13 cellular contexts compared by ENCODE assay signal in the genomic region with DNA sequence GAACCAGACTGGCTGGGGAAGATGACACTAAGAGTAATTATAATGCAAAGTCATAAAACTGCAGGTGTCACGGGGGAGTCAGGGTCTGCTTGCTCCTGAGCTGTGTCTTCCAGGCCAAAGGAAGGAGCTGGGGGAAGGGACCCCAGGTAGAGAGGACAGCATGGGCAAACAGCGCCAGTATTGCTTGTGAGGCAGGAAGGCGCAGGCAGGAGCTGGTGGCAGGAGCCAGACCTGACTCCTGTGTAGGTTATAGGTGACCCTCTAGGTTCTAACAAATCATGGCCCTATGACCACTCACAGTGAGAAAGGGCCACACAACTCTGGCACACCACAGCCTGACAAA. TPM values are rescaled to one million over a fixed set of nuclear protein-coding genes. Genes with fewer than 3 reads are reported as not detected.
A peak's percentile ranks its signal among the peaks of the same experiment; 100 is the strongest.
DNase-seq lines count a peak whose midpoint lies in the region; ATAC-seq, FAIRE-seq and TF ChIP-seq lines count a peak whose summit lies in the region.
"Had no signal": no experiment of that assay in that cellular context is flagged by ENCODE, and none has a peak within 500 bp of the region (broad histone marks: within the 10 kb centered on the region; RNA-seq: fewer than 3 reads in every experiment).

No MANE protein-coding gene starts in this region.

- BruUV-seq in K562 (replicated peaks; lab: Mats Ljungman, UMichigan), result no TSS peak

- TF ChIP-seq EP300 in K562 (IDR thresholded peaks at IDR 0.05; ENCODE audit: low read length), result no peak

- H3K4me3 ChIP-seq in left ventricle myocardium inferior, result peak overlapping the region; percentile 81
- H3K4me3 ChIP-seq in K562, result peak overlapping the region; percentile 87
- H3K4me3 ChIP-seq in adrenal gland, result peak overlapping the region in 1 of 4 donors; percentile 68

- H3K27ac ChIP-seq in left ventricle myocardium inferior (replicated peaks) (peak overlapping the region; percentile 100), K562 (ENCODE audit: extremely low read depth, low read depth, low read length) (peak overlapping the region; percentile 85), adrenal gland (no peak overlapping the region)

- H3K4me1 ChIP-seq in left ventricle myocardium inferior (peaks cover 89% of the 10 kb centered on the region), K562 (replicated peaks in 1 of 2; ENCODE audit: control insufficient read depth in 2 of 2, insufficient read depth in 2 of 2, low read length in 2 of 2) (peaks cover 31 to 46% of the 10 kb centered on the region in 2 experiments), adrenal gland (replicated peaks in 1 of 2) (peaks cover 7 to 29% of the 10 kb centered on the region in 2 donors)

- H3K36me3 ChIP-seq in left ventricle myocardium inferior, result peaks cover 21% of the 10 kb centered on the region
- peaks cover 62% of the 10 kb centered on the region for H3K36me3 ChIP-seq in K562 (ENCODE audit: control insufficient read depth, insufficient read depth, low read length)
- peaks cover 0 to 18% of the 10 kb centered on the region in 2 donors for H3K36me3 ChIP-seq in adrenal gland (replicated peaks in 1 of 2)
- H3K36me3 ChIP-seq: BE2C had no signal

- DNase-seq in left ventricle myocardium inferior, result no peak
- no peak for DNase-seq in cardiac septum (ENCODE audit: low spot score)
- DNase-seq in K562 (ENCODE audit: extremely low read depth in 1 of 4, low spot score in 3 of 4), result peak in 1 of 4 experiments; percentile 47
- no peak for DNase-seq in natural killer cell treated with Interleukin-12 subunit alpha and Interleukin-12 subunit beta and Interleukin-15 and Interleukin-18, amount 100 ng/mL, for 72 hours (ENCODE audit: low spot score)
- no peak for DNase-seq in type B pancreatic cell (ENCODE audit: extremely low spot score, unreplicated experiment)
- DNase-seq in adrenal gland, result no peak
- DNase-seq: activated B cell treated with CpG ODN at 0.5 μM for 24 hours, BE2C, H9, islet precursor cell, RPMI8226 had no signal

- POLR2A ChIA-PET in K562 (lab: Yijun Ruan, JAX), result interaction anchor here (1.0 to 1.6 kb wide), 6 partner anchors 8 to 43 kb away, joined by 3 to 6 read pairs (median 4); no protein-coding TSS in a partner anchor

- H4K20me1 ChIP-seq in K562 (replicated peaks; ENCODE audit: control insufficient read depth, insufficient read depth, low read length), result peaks cover 36% of the 10 kb centered on the region

- no peak for TF ChIP-seq POLR2A in K562 (conservative IDR thresholded peaks at IDR 0.05)
- no peak for TF ChIP-seq POLR2A in adrenal gland (IDR thresholded peaks at IDR 0.05)

- intact Hi-C loops in left ventricle myocardium inferior (cut with micrococcal nuclease), result no loop called here
- intact Hi-C loops in cardiac septum (cut with DNase I), result loop anchor here (5.0 kb wide), 2 partner anchors 92 to 257 kb away; a partner anchor contains a TSS
- intact Hi-C loops in K562 (cut with micrococcal nuclease), result loop anchor here (5.0 to 10.0 kb wide), 2 partner anchors 252 to 775 kb away; a partner anchor contains a TSS
- intact Hi-C loops in adrenal gland (cut with DNase I), result loop anchor here (5.0 to 10.0 kb wide), 2 partner anchors 92 to 765 kb away; no protein-coding TSS in a partner anchor

- no peak for FAIRE-seq in K562 (lab: Jason Lieb, UNC)

- TF ChIP-seq CTCF in left ventricle myocardium inferior (IDR thresholded peaks at IDR 0.05; ENCODE audit: borderline replicate concordance) (no peak), K562 (IDR thresholded peaks at IDR 0.05 in 2 of 3, conservative IDR thresholded peaks at IDR 0.05 in 1 of 3; ENCODE audit: insufficient read depth in 2 of 3, low read depth in 1 of 3, low read length in 3 of 3) (0 out of 6 replicates have a peak, but pooled peaks of 1 of the 3 experiments have one; percentile 11), type B pancreatic cell (conservative IDR thresholded peaks at IDR 0.05) (no peak), adrenal gland (IDR thresholded peaks at IDR 0.05) (no peak)

- peak overlapping the region; percentile 87 to 94 for H3K9ac ChIP-seq in K562 (ENCODE audit: insufficient read depth in 1 of 2, low read depth in 2 of 2, low read length in 2 of 2)

- H3K4me2 ChIP-seq in K562 (ENCODE audit: insufficient read depth, low read length), result peak overlapping the region; percentile 95

- CTCF ChIA-PET in K562 (lab: Yijun Ruan, JAX; ENCODE audit: low intra/inter-chr PET ratio), result interaction anchor here (0.6 kb wide), 1 partner anchor 39 kb away, joined by 3 read pairs; no protein-coding TSS in a partner anchor

- H3K27ac Mint-ChIP-seq in natural killer cell treated with Interleukin-12 subunit alpha and Interleukin-12 subunit beta and Interleukin-15 and Interleukin-18, amount 100 ng/mL, for 72 hours, result peak overlapping the region; percentile 99
- no peak overlapping the region for H3K27ac Mint-ChIP-seq in type B pancreatic cell
- H3K27ac Mint-ChIP-seq: activated B cell treated with CpG ODN at 0.5 μM for 24 hours, H9 had no signal

- peaks cover 34% of the 10 kb centered on the region for H3K36me3 Mint-ChIP-seq in natural killer cell treated with Interleukin-12 subunit alpha and Interleukin-12 subunit beta and Interleukin-15 and Interleukin-18, amount 100 ng/mL, for 72 hours
- peaks cover 3% of the 10 kb centered on the region for H3K36me3 Mint-ChIP-seq in type B pancreatic cell

- H3K4me3 Mint-ChIP-seq in natural killer cell treated with Interleukin-12 subunit alpha and Interleukin-12 subunit beta and Interleukin-15 and Interleukin-18, amount 100 ng/mL, for 72 hours, result peak overlapping the region; percentile 91
- peak overlapping the region; percentile 61 for H3K4me3 Mint-ChIP-seq in type B pancreatic cell

- 3% methylated on average over 3 of the region's 3 CpGs for WGBS in K562 (ENCODE audit: insufficient coverage, low coverage, missing lambda C conversion rate)
- 79 to 90% (median 83%) methylated on average over 3 of the region's 3 CpGs for WGBS in adrenal gland, 4 donors

- H3K27me3 ChIP-seq in left ventricle myocardium inferior (ENCODE audit: low read depth) (no peaks in the 10 kb centered on the region), K562 (ENCODE audit: control insufficient read depth in 2 of 2, insufficient read depth in 2 of 2, low read length in 2 of 2) (no peaks in the 10 kb centered on the region), adrenal gland (no peaks in the 10 kb centered on the region)
- H3K27me3 ChIP-seq: BE2C had no signal

- ATAC-seq in K562 (no peak), HG02678 (IDR thresholded peaks at IDR 0.05; ENCODE audit: unreplicated experiment) (no peak), GM21528 (IDR thresholded peaks at IDR 0.05; ENCODE audit: low FRiP score, unreplicated experiment) (no peak)
- no peak for ATAC-seq in natural killer cell treated with Interleukin-12 subunit alpha and Interleukin-12 subunit beta and Interleukin-15 and Interleukin-18, amount 100 ng/mL, for 72 hours

- H3K9me3 ChIP-seq in left ventricle myocardium inferior (replicated peaks) (no peaks in the 10 kb centered on the region), K562 (replicated peaks; ENCODE audit: control insufficient read depth, insufficient read depth, low read depth, low read length) (no peaks in the 10 kb centered on the region), adrenal gland (replicated peaks in 1 of 3) (no peaks in the 10 kb centered on the region)
- H3K9me3 ChIP-seq: BE2C had no signal

- H3K4me1 Mint-ChIP-seq in natural killer cell treated with Interleukin-12 subunit alpha and Interleukin-12 subunit beta and Interleukin-15 and Interleukin-18, amount 100 ng/mL, for 72 hours (ENCODE audit: low read depth in 2 of 2), result peaks cover 72 to 85% of the 10 kb centered on the region in 2 donors
- H3K4me1 Mint-ChIP-seq in type B pancreatic cell (ENCODE audit: unreplicated experiment), result peaks cover 38% of the 10 kb centered on the region

- in situ Hi-C loops in K562 (cut with MboI), result loop anchor here (5.0 kb wide), 1 partner anchor 32 kb away; no protein-coding TSS in a partner anchor

- no peak overlapping the region for H2AFZ ChIP-seq in K562 (ENCODE audit: low read depth, low read length)

- no peaks in the 10 kb centered on the region for H3K9me3 Mint-ChIP-seq in natural killer cell treated with Interleukin-12 subunit alpha and Interleukin-12 subunit beta and Interleukin-15 and Interleukin-18, amount 100 ng/mL, for 72 hours
- no peaks in the 10 kb centered on the region for H3K9me3 Mint-ChIP-seq in type B pancreatic cell
- H3K9me3 Mint-ChIP-seq: activated B cell treated with CpG ODN at 0.5 μM for 24 hours, H9 had no signal

- no peaks in the 10 kb centered on the region for H3K27me3 Mint-ChIP-seq in natural killer cell treated with Interleukin-12 subunit alpha and Interleukin-12 subunit beta and Interleukin-15 and Interleukin-18, amount 100 ng/mL, for 72 hours
- peaks cover 15% of the 10 kb centered on the region for H3K27me3 Mint-ChIP-seq in type B pancreatic cell
- H3K27me3 Mint-ChIP-seq: activated B cell treated with CpG ODN at 0.5 μM for 24 hours had no signal

- peaks cover 88% of the 10 kb centered on the region for H3K79me2 ChIP-seq in K562 (ENCODE audit: control insufficient read depth, insufficient read depth, low read length)

- H3K9me1 ChIP-seq in K562 (ENCODE audit: control insufficient read depth, insufficient read depth, low read length), result peaks cover 3% of the 10 kb centered on the region

- TF ChIP-seq RAD21 in K562 (CRISPR knock-in tag; conservative IDR thresholded peaks at IDR 0.05 in 1 of 2, IDR thresholded peaks at IDR 0.05 in 1 of 2), result no peak

RNA-seq across cellular contexts. Expression of a gene that starts 1.9 kb away (rescaled TPM):
- total RNA-seq in left ventricle myocardium inferior (16.6 TPM), cardiac septum (21.1 TPM), K562 (2014; rRNA removed) (18.3 and 34.5 TPM in 2 replicates), K562 (2014; rRNA removed; fragmentation: Illumina TruSeq; extraction: Trizol) (5.1 and 6.9 TPM in 2 replicates), K562 (2015; rRNA removed; fragmentation: Illumina TruSeq; extraction: Trizol) (12.8 and 15.2 TPM in 2 replicates), K562 (2021) (47.7 and 48.8 TPM in 2 replicates), type B pancreatic cell (ENCODE audit: low replicate concordance) (4.1 and 7.0 TPM in 2 replicates), adrenal gland (10 to 100 TPM in 2 of 8 donors, 1 to 10 TPM in 6; 5.0 to 12.6 (median 6.5) TPM)
- 49.9 and 136 TPM in 2 replicates for total RNA-seq in K562 (2011; cell fraction: chromatin; rRNA removed; ENCODE audit: low replicate concordance)
- total RNA-seq in K562 (2011; cell fraction: nucleolus; rRNA removed), result 106 and 113 TPM in 2 replicates
- total RNA-seq in K562 (2011; cell fraction: nucleoplasm; rRNA removed), result 71.7 and 77.8 TPM in 2 replicates
- polyA plus RNA-seq in K562 (2011; rRNA removed) (24.8 and 59.4 TPM in 2 replicates), K562 (2014; fragmentation: Illumina TruSeq; extraction: Trizol) (41.9 and 52.8 TPM in 2 replicates), K562 (2014; fragmentation: Nextera tagmentation; extraction: Ambion mirVana) (1 to 10 TPM; 1.7 to 3.5 TPM), K562 (2014; rRNA removed) (29.2 and 38.1 TPM in 2 replicates), adrenal gland (1 to 10 TPM; 1.8 to 9.1 (median 4.7) TPM)
- 64.1 and 81.7 TPM in 2 replicates for polyA plus RNA-seq in K562 (2011; cell fraction: cytosol; rRNA removed)
- 104 and 152 TPM in 2 replicates for polyA plus RNA-seq in K562 (2011; cell fraction: nucleus; rRNA removed)
- polyA plus RNA-seq in K562 (2012), result 53.6 and 84.7 TPM in 2 replicates
- 30.2 and 35.6 TPM in 2 replicates for polyA minus RNA-seq in K562 (2011; rRNA and poly(A)+ RNA removed)
- polyA minus RNA-seq in K562 (2011; cell fraction: cytosol; rRNA and poly(A)+ RNA removed), result 50.6 and 68.9 TPM in 2 replicates
- 72.0 and 98.5 TPM in 2 replicates for polyA minus RNA-seq in K562 (2011; cell fraction: nucleus; rRNA and poly(A)+ RNA removed)
- total RNA-seq in natural killer cell treated with Interleukin-12 subunit alpha and Interleukin-12 subunit beta and Interleukin-15 and Interleukin-18, amount 100 ng/mL, for 72 hours, result 100 to 1,000 TPM; 146 to 151 TPM

RNA-seq across cellular contexts. Expression of a gene that starts 7.2 kb away (rescaled TPM):
- total RNA-seq in left ventricle myocardium inferior (359 TPM), cardiac septum (266 TPM), K562 (2014; rRNA removed) (43.3 and 51.5 TPM in 2 replicates), K562 (2014; rRNA removed; fragmentation: Illumina TruSeq; extraction: Trizol) (29.9 and 33.3 TPM in 2 replicates), K562 (2015; rRNA removed; fragmentation: Illumina TruSeq; extraction: Trizol) (40.0 and 41.2 TPM in 2 replicates), K562 (2021) (49.6 and 55.1 TPM in 2 replicates), type B pancreatic cell (ENCODE audit: low replicate concordance) (40.3 and 47.0 TPM in 2 replicates), adrenal gland (100 to 1,000 TPM in 1 of 8 donors, 10 to 100 TPM in 7; 49.6 to 101 (median 68.2) TPM)
- 27.9 and 57.1 TPM in 2 replicates for total RNA-seq in K562 (2011; cell fraction: chromatin; rRNA removed; ENCODE audit: low replicate concordance)
- 43.4 and 54.2 TPM in 2 replicates for total RNA-seq in K562 (2011; cell fraction: nucleolus; rRNA removed)
- 39.5 and 46.4 TPM in 2 replicates for total RNA-seq in K562 (2011; cell fraction: nucleoplasm; rRNA removed)
- polyA plus RNA-seq in K562 (2011; rRNA removed) (56.4 and 60.2 TPM in 2 replicates), K562 (2014; fragmentation: Illumina TruSeq; extraction: Trizol) (54.0 and 55.2 TPM in 2 replicates), K562 (2014; fragmentation: Nextera tagmentation; extraction: Ambion mirVana) (10 to 100 TPM in 1 of 2 experiments, 1 to 10 TPM in 1; 8.0 to 12.2 TPM), K562 (2014; rRNA removed) (34.5 and 47.2 TPM in 2 replicates), adrenal gland (10 to 100 TPM; 40.6 to 55.0 (median 50.9) TPM)
- polyA plus RNA-seq in K562 (2011; cell fraction: cytosol; rRNA removed), result 66.5 and 92.3 TPM in 2 replicates
- polyA plus RNA-seq in K562 (2011; cell fraction: nucleus; rRNA removed), result 53.3 and 62.7 TPM in 2 replicates
- polyA plus RNA-seq in K562 (2012), result 47.4 and 54.4 TPM in 2 replicates
- polyA minus RNA-seq in K562 (2011; rRNA and poly(A)+ RNA removed), result 42.4 and 60.6 TPM in 2 replicates
- polyA minus RNA-seq in K562 (2011; cell fraction: cytosol; rRNA and poly(A)+ RNA removed), result 22.8 and 28.5 TPM in 2 replicates
- polyA minus RNA-seq in K562 (2011; cell fraction: nucleus; rRNA and poly(A)+ RNA removed), result 17.6 and 22.2 TPM in 2 replicates
- total RNA-seq in natural killer cell treated with Interleukin-12 subunit alpha and Interleukin-12 subunit beta and Interleukin-15 and Interleukin-18, amount 100 ng/mL, for 72 hours, result 100 to 1,000 TPM in 1 of 2 donors, 10 to 100 TPM in 1; 84.8 to 106 TPM

RNA-seq across cellular contexts. Expression of a gene that starts 40.4 kb away (rescaled TPM):
- 16.1 TPM for total RNA-seq in left ventricle myocardium inferior
- 14.4 TPM for total RNA-seq in cardiac septum
- 44.0 and 89.1 TPM in 2 replicates for total RNA-seq in K562 (2011; cell fraction: chromatin; rRNA removed; ENCODE audit: low replicate concordance)
- total RNA-seq in K562 (2011; cell fraction: nucleolus; rRNA removed), result 41.2 and 43.2 TPM in 2 replicates
- 47.0 and 67.9 TPM in 2 replicates for total RNA-seq in K562 (2011; cell fraction: nucleoplasm; rRNA removed)
- total RNA-seq in K562 (2014; rRNA removed), result 8.0 and 13.7 TPM in 2 replicates
- total RNA-seq in K562 (2014; rRNA removed; fragmentation: Illumina TruSeq; extraction: Trizol), result 8.0 and 10.9 TPM in 2 replicates
- total RNA-seq in K562 (2015; rRNA removed; fragmentation: Illumina TruSeq; extraction: Trizol), result 9.7 and 11.4 TPM in 2 replicates
- 15.9 and 16.8 TPM in 2 replicates for total RNA-seq in K562 (2021)
- 12.1 and 13.5 TPM in 2 replicates for polyA plus RNA-seq in K562 (2011; rRNA removed)
- 12.1 and 20.2 TPM in 2 replicates for polyA plus RNA-seq in K562 (2011; cell fraction: cytosol; rRNA removed)
- 58.3 and 71.6 TPM in 2 replicates for polyA plus RNA-seq in K562 (2011; cell fraction: nucleus; rRNA removed)
- polyA plus RNA-seq in K562 (2012), result 11.0 and 19.9 TPM in 2 replicates
- 12.3 and 13.2 TPM in 2 replicates for polyA plus RNA-seq in K562 (2014; fragmentation: Illumina TruSeq; extraction: Trizol)
- 1 to 10 TPM; 2.0 to 5.2 TPM for polyA plus RNA-seq in K562 (2014; fragmentation: Nextera tagmentation; extraction: Ambion mirVana)
- polyA plus RNA-seq in K562 (2014; rRNA removed), result 13.9 and 17.8 TPM in 2 replicates
- 8.5 and 8.9 TPM in 2 replicates for polyA minus RNA-seq in K562 (2011; rRNA and poly(A)+ RNA removed)
- polyA minus RNA-seq in K562 (2011; cell fraction: cytosol; rRNA and poly(A)+ RNA removed), result 4.0 and 4.7 TPM in 2 replicates
- 19.1 and 28.0 TPM in 2 replicates for polyA minus RNA-seq in K562 (2011; cell fraction: nucleus; rRNA and poly(A)+ RNA removed)
- 10 to 100 TPM; 31.5 to 48.4 TPM for total RNA-seq in natural killer cell treated with Interleukin-12 subunit alpha and Interleukin-12 subunit beta and Interleukin-15 and Interleukin-18, amount 100 ng/mL, for 72 hours
- 20.2 and 29.9 TPM in 2 replicates for total RNA-seq in type B pancreatic cell (ENCODE audit: low replicate concordance)
- total RNA-seq in adrenal gland, result 10 to 100 TPM in 7 of 8 donors, 1 to 10 TPM in 1; 9.1 to 38.2 (median 18.6) TPM
- 10 to 100 TPM in 2 of 3 donors, 1 to 10 TPM in 1; 9.3 to 46.4 (median 25.3) TPM for polyA plus RNA-seq in adrenal gland

RNA-seq across cellular contexts. Expression of a gene that starts 42.2 kb away (rescaled TPM):
- total RNA-seq in left ventricle myocardium inferior, result 57.2 TPM
- total RNA-seq in cardiac septum, result 35.7 TPM
- total RNA-seq in K562 (2011; cell fraction: chromatin; rRNA removed; ENCODE audit: low replicate concordance), result 1.4 and 3.5 TPM in 2 replicates
- total RNA-seq in K562 (2011; cell fraction: nucleolus; rRNA removed), result 1.7 and 2.3 TPM in 2 replicates
- 1.2 and 1.4 TPM in 2 replicates for total RNA-seq in K562 (2011; cell fraction: nucleoplasm; rRNA removed)
- 0.95 and 1.3 TPM in 2 replicates for total RNA-seq in K562 (2014; rRNA removed)
- total RNA-seq in K562 (2014; rRNA removed; fragmentation: Illumina TruSeq; extraction: Trizol), result 0.83 and 1.1 TPM in 2 replicates
- 0.94 and 1.4 TPM in 2 replicates for total RNA-seq in K562 (2015; rRNA removed; fragmentation: Illumina TruSeq; extraction: Trizol)
- total RNA-seq in K562 (2021), result 0.65 and 2.0 TPM in 2 replicates
- 2.3 and 3.9 TPM in 2 replicates for polyA plus RNA-seq in K562 (2011; rRNA removed)
- polyA plus RNA-seq in K562 (2011; cell fraction: cytosol; rRNA removed), result 4.6 and 5.2 TPM in 2 replicates
- polyA plus RNA-seq in K562 (2011; cell fraction: nucleus; rRNA removed), result 5.5 and 6.0 TPM in 2 replicates
- polyA plus RNA-seq in K562 (2012), result 1.7 and 2.7 TPM in 2 replicates
- 0.91 and 1.5 TPM in 2 replicates for polyA plus RNA-seq in K562 (2014; fragmentation: Illumina TruSeq; extraction: Trizol)
- polyA plus RNA-seq in K562 (2014; fragmentation: Nextera tagmentation; extraction: Ambion mirVana), result under 1 TPM; 0.01 to 0.14 TPM
- 0.38 and 0.82 TPM in 2 replicates for polyA plus RNA-seq in K562 (2014; rRNA removed)
- polyA minus RNA-seq in K562 (2011; rRNA and poly(A)+ RNA removed), result 1.6 and 1.9 TPM in 2 replicates
- 0.73 and 2.0 TPM in 2 replicates for polyA minus RNA-seq in K562 (2011; cell fraction: cytosol; rRNA and poly(A)+ RNA removed)
- polyA minus RNA-seq in K562 (2011; cell fraction: nucleus; rRNA and poly(A)+ RNA removed), result 1.1 and 1.4 TPM in 2 replicates
- total RNA-seq in natural killer cell treated with Interleukin-12 subunit alpha and Interleukin-12 subunit beta and Interleukin-15 and Interleukin-18, amount 100 ng/mL, for 72 hours, result 1 to 10 TPM; 5.1 to 6.2 TPM
- total RNA-seq in type B pancreatic cell (ENCODE audit: low replicate concordance), result 1.9 and 11.9 TPM in 2 replicates
- total RNA-seq in adrenal gland, result 10 to 100 TPM; 10.6 to 44.3 (median 18.9) TPM
- polyA plus RNA-seq in adrenal gland, result 1 to 10 TPM; 6.6 to 9.8 (median 9.0) TPM

Comparison
In these comparisons a context has a peak if more than half of its experiments do, and no peak if none do; other contexts are left out.
1. H3K27ac ChIP-seq: peak in left ventricle myocardium inferior (single experiment) and K562 (single experiment); none in adrenal gland (0 of 5).